ENCODE assay signal across 23 cellular contexts in genomic region chr16:7482028-7482427, GRCh38.
"Had no signal": no experiment of that assay in that cellular context is flagged by ENCODE, and none has a peak within 500 bp of the region (broad histone marks: within the 10 kb centered on the region; RNA-seq: fewer than 3 reads in every experiment).

No MANE protein-coding gene starts in this region.

- DNase-seq: activated CD4-positive, alpha-beta memory T cell treated with anti-CD3 and anti-CD28 coated beads for 36 hours; activated CD4-positive, alpha-beta T cell treated with anti-CD3 and anti-CD28 coated beads, Interleukin-2, amount 10 ng/mL, durations not matched to agents 24 days and 14 days; activated CD4-positive, CD25-positive, alpha-beta regulatory T cell treated with anti-CD3 and anti-CD28 coated beads, Interleukin-2, amount 50 U/mL, for 72 hours; activated CD8-positive, alpha-beta memory T cell treated with anti-CD3 and anti-CD28 coated beads, Interleukin-2, amount 50 U/mL, for 4 hours; activated gamma-delta T cell; activated naive CD4-positive, alpha-beta T cell treated with anti-CD3 and anti-CD28 coated beads, Interleukin-2, amount 10 ng/mL, durations not matched to agents 7 days and 5 days; activated naive CD8-positive, alpha-beta T cell treated with anti-CD3 and anti-CD28 coated beads, Interleukin-2, amount 10 ng/mL, durations not matched to agents 7 days and 5 days; activated T-cell treated with anti-CD3 and anti-CD28 coated beads, Interleukin-2, amount 50 U/mL, for 24 hours; cortex of kidney; effector memory CD8-positive, alpha-beta T cell; erythroblast; heart right ventricle; kidney glomerular epithelial cell; left lung; retina; stimulated activated CD4-positive, alpha-beta T cell treated with anti-CD3 and anti-CD28 coated beads, Interleukin-1b, Interleukin-23, amount 100 ng/mL, for 48 hours; stimulated activated CD4-positive, alpha-beta T cell treated with anti-CD3 and anti-CD28 coated beads, Interleukin-4, amount 100 ng/mL, for 4 hours; stimulated activated CD8-positive, alpha-beta memory T cell treated with anti-CD3 and anti-CD28 coated beads, Interleukin-4, amount 100 ng/mL, for 48 hours; stimulated activated naive CD8-positive, alpha-beta T cell treated with anti-CD3 and anti-CD28 coated beads, Interleukin-15, amount 100 ng/mL, for 72 hours; T-helper 2 cell; thyroid gland; upper lobe of right lung had no signal

- ATAC-seq: effector memory CD8-positive, alpha-beta T cell; left lung; stimulated activated memory B cell treated with anti-CD40 and anti-IgM and Interleukin-4, amounts not matched to agents 10 μg/mL and 1 μg/mL and 100 μg/mL, for 72 hours; stimulated activated naive CD8-positive, alpha-beta T cell treated with anti-CD3 and anti-CD28 coated beads, Interleukin-15, amount 100 ng/mL, for 72 hours; upper lobe of right lung had no signal
